Comparison of ENCODE assay signal across 10 cellular contexts in the genomic region with DNA sequence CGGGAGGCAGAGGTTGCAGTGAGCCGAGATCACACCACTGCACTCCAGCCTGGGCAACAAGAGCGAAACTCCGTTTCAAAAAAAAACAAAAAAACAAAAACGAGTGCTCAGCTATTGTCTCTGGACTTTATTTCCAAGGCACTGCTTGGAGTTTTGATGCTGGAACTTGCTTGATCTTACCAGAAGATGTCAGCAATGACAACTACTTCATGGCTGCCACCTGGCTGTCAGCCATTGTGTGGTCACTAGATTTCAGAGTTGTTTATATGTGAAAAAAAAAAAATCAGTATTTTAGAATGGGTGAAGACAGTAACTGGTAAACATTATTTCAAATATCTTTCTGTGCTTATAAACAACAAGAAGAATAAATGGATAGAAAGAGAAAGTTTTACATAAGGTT. TPM values are rescaled to one million over a fixed set of nuclear protein-coding genes. Genes with fewer than 3 reads are reported as not detected.
DNase-seq lines count a peak whose midpoint lies in the region; ATAC-seq, FAIRE-seq and TF ChIP-seq lines count a peak whose summit lies in the region.
"Had no signal": no experiment of that assay in that cellular context is flagged by ENCODE, and none has a peak within 500 bp of the region (broad histone marks: within the 10 kb centered on the region; RNA-seq: fewer than 3 reads in every experiment).

No MANE protein-coding gene starts in this region.

- no peak overlapping the region for H3K4me3 Mint-ChIP-seq in endothelial cell (ENCODE audit: unreplicated experiment)

- H3F3A ChIP-seq in GM23248 (ENCODE audit: insufficient read depth) (no peaks in the 10 kb centered on the region), PC-9 (ENCODE audit: insufficient read depth, low read depth) (no peaks in the 10 kb centered on the region)

- no peak overlapping the region for H3K4me2 ChIP-seq in GM23248 (ENCODE audit: unreplicated experiment)
- H3K4me2 ChIP-seq in PC-9, result no peak overlapping the region

- POLR2A ChIA-PET in PC-9 (lab: Charles Lee; ENCODE audit: unreplicated experiment), result no interaction called here

- CTCF ChIA-PET in PC-9 (lab: Charles Lee), result interaction anchor here (0.7 kb wide), 1 partner anchor 117 kb away, joined by 3 read pairs; no protein-coding TSS in a partner anchor

- H3K4me1 ChIP-seq in GM23248 (ENCODE audit: insufficient read depth) (no peaks in the 10 kb centered on the region), PC-9 (replicated peaks; ENCODE audit: insufficient read depth) (no peaks in the 10 kb centered on the region)
- H3K4me1 ChIP-seq: SJCRH30 had no signal

- intact Hi-C loops in PC-9 (cut with micrococcal nuclease; ENCODE audit: unreplicated experiment), result loop anchor here (1.0 kb wide), 1 partner anchor 325 kb away; no protein-coding TSS in a partner anchor

- H2AFZ ChIP-seq in GM23248 (no peak overlapping the region), PC-9 (no peak overlapping the region)

- H3K27ac Mint-ChIP-seq in endothelial cell (ENCODE audit: unreplicated experiment), result no peak overlapping the region

- no peaks in the 10 kb centered on the region for H3K9me3 ChIP-seq in GM23248 (ENCODE audit: low read depth)
- H3K9me3 ChIP-seq in PC-9 (ENCODE audit: insufficient read depth, low read depth), result no peaks in the 10 kb centered on the region
- H3K9me3 ChIP-seq: mucosa of descending colon, SJCRH30 had no signal

- no peak overlapping the region for H3K4me3 ChIP-seq in GM23248
- no peak overlapping the region for H3K4me3 ChIP-seq in PC-9
- H3K4me3 ChIP-seq in retinal pigment epithelial cell (ENCODE audit: low read length), result no peak overlapping the region
- H3K4me3 ChIP-seq: mucosa of descending colon, SJCRH30 had no signal

- H3K9me3 Mint-ChIP-seq in endothelial cell (ENCODE audit: unreplicated experiment), result no peaks in the 10 kb centered on the region

- H3K9ac ChIP-seq in GM23248, result no peak overlapping the region

- 33 to 40% methylated on average over 5 of the region's 5 CpGs for WGBS in GM23248 (ENCODE audit: low coverage in 1 of 2, low lambda C conversion rate in 2 of 2, missing lambda C conversion rate in 2 of 2), 2 experiments

- TF ChIP-seq CTCF in PC-9 (conservative IDR thresholded peaks at IDR 0.05) (peak; percentile 66), retinal pigment epithelial cell (conservative IDR thresholded peaks at IDR 0.05; ENCODE audit: low read depth, low read length) (peak; percentile 30), endothelial cell (IDR thresholded peaks at IDR 0.05; ENCODE audit: unreplicated experiment) (no peak)

- no peaks in the 10 kb centered on the region for H3K4me1 Mint-ChIP-seq in endothelial cell (ENCODE audit: unreplicated experiment)

- ATAC-seq in HG03135 (IDR thresholded peaks at IDR 0.05; ENCODE audit: unreplicated experiment), result no peak
- ATAC-seq: mucosa of descending colon had no signal

- H3K27me3 ChIP-seq in GM23248 (replicated peaks; ENCODE audit: insufficient read depth) (no peaks in the 10 kb centered on the region), PC-9 (ENCODE audit: insufficient read depth, low read depth) (peaks cover 48% of the 10 kb centered on the region)
- H3K27me3 ChIP-seq: SJCRH30 had no signal

- in situ Hi-C loops in Caki2 (cut with HindIII; ENCODE audit: low pct_unique_long_range_greater_than_20kb, low sequenced_read_pairs), result no loop called here
- in situ Hi-C loops in GM23248 (cut with MboI), result no loop called here

- no TSS peak for BruUV-seq in PC-9 (replicated peaks; lab: Mats Ljungman, UMichigan)

- no peak overlapping the region for H3K27ac ChIP-seq in GM23248
- no peak overlapping the region for H3K27ac ChIP-seq in PC-9
- H3K27ac ChIP-seq: SJCRH30 had no signal

- H4K20me1 ChIP-seq in GM23248 (ENCODE audit: insufficient read depth) (no peaks in the 10 kb centered on the region), PC-9 (ENCODE audit: insufficient read depth) (0 out of 2 replicates have a peak, but pooled peaks cover 4% of the 10 kb centered on the region)

- no peaks in the 10 kb centered on the region for H3K79me2 ChIP-seq in GM23248 (ENCODE audit: insufficient read depth)
- no peaks in the 10 kb centered on the region for H3K79me2 ChIP-seq in PC-9 (ENCODE audit: low read depth)

- no peaks in the 10 kb centered on the region for H3K36me3 Mint-ChIP-seq in endothelial cell (ENCODE audit: low read depth, unreplicated experiment)

- H3K36me3 ChIP-seq in GM23248 (ENCODE audit: low read depth), result no peaks in the 10 kb centered on the region
- no peaks in the 10 kb centered on the region for H3K36me3 ChIP-seq in PC-9 (ENCODE audit: low read depth)
- H3K36me3 ChIP-seq: SJCRH30 had no signal

- FAIRE-seq in GM19239 (lab: Jason Lieb, UNC), result no peak

- H3K27me3 Mint-ChIP-seq in endothelial cell (ENCODE audit: unreplicated experiment), result peaks cover 4% of the 10 kb centered on the region

- DNase-seq in Caki2 (ENCODE audit: low read depth) (peak; percentile 12), GM23248 (peak; percentile 46), PC-9 (peak; percentile 17 to 49), cerebellum (ENCODE audit: low spot score) (peak; percentile 43), retinal pigment epithelial cell (ENCODE audit: low read depth) (no peak), GM19239 (ENCODE audit: insufficient read length, low spot score) (no peak), endothelial cell (ENCODE audit: low spot score) (no peak)

- H3K9me2 ChIP-seq in GM23248 (ENCODE audit: insufficient read depth) (no peaks in the 10 kb centered on the region), PC-9 (ENCODE audit: insufficient read depth) (no peaks in the 10 kb centered on the region)

RNA-seq across cellular contexts. Expression of a gene that starts 26.3 kb away (rescaled TPM):
- not detected in 2 replicates for total RNA-seq in Caki2 (2014; rRNA removed; shearing (Covaris generic); ENCODE audit: low replicate concordance)
- total RNA-seq in GM23248 (2014; rRNA removed; shearing (Covaris generic)), result not detected in 2 replicates
- not detected in 2 replicates for polyA plus RNA-seq in GM23248 (2016; fragmentation: Nextera tagmentation; extraction: Ambion mirVana)
- not detected in 2 replicates for total RNA-seq in PC-9 (2021)
- 0.18 TPM for total RNA-seq in cerebellum
- total RNA-seq in endothelial cell (ENCODE audit: unreplicated experiment), result not detected
- total RNA-seq: mucosa of descending colon, SJCRH30 had no signal

RNA-seq across cellular contexts. Expression of a gene that starts 38.7 kb away (rescaled TPM):
- total RNA-seq in Caki2 (2014; rRNA removed; shearing (Covaris generic); ENCODE audit: low replicate concordance), result 7.4 and 9.4 TPM in 2 replicates
- 9.9 and 11.3 TPM in 2 replicates for total RNA-seq in GM23248 (2014; rRNA removed; shearing (Covaris generic))
- 1.0 and 1.5 TPM in 2 replicates for polyA plus RNA-seq in GM23248 (2016; fragmentation: Nextera tagmentation; extraction: Ambion mirVana)
- total RNA-seq in PC-9 (2021) (29.3 and 36.2 TPM in 2 replicates), cerebellum (41.7 TPM), endothelial cell (ENCODE audit: unreplicated experiment) (14.6 TPM)

RNA-seq across cellular contexts. Expression of a gene that starts 44.9 kb away (rescaled TPM):
- total RNA-seq in Caki2 (2014; rRNA removed; shearing (Covaris generic); ENCODE audit: low replicate concordance), result not detected in 2 replicates
- total RNA-seq in GM23248 (2014; rRNA removed; shearing (Covaris generic)), result not detected in 2 replicates
- not detected in 2 replicates for polyA plus RNA-seq in GM23248 (2016; fragmentation: Nextera tagmentation; extraction: Ambion mirVana)
- total RNA-seq in PC-9 (2021) (not detected in 2 replicates), cerebellum (not detected), endothelial cell (ENCODE audit: unreplicated experiment) (not detected)
- total RNA-seq: mucosa of descending colon had no signal

Comparison
In these comparisons a context has a peak if more than half of its experiments do, and no peak if none do; other contexts are left out.
1. DNase-seq: peak in Caki2 (single experiment), GM23248 (single experiment), PC-9 (2 of 2) and cerebellum (single experiment); none in retinal pigment epithelial cell (single experiment), GM19239 (single experiment) and endothelial cell (single experiment).